9 cellular contexts compared by ENCODE assay signal in genomic region chr17:76584427-76585047, GRCh38. TPM values are rescaled to one million over a fixed set of nuclear protein-coding genes. Genes with fewer than 3 reads are reported as not detected.
DNase-seq lines count a peak whose midpoint lies in the region; ATAC-seq and TF ChIP-seq lines count a peak whose summit lies in the region.
"Had no signal": no experiment of that assay in that cellular context is flagged by ENCODE, and none has a peak within 500 bp of the region (broad histone marks: within the 10 kb centered on the region; RNA-seq: fewer than 3 reads in every experiment).

No MANE protein-coding gene starts in this region.

- H3K4me2 ChIP-seq in H9 (ENCODE audit: insufficient read depth, insufficient read length, low read length), result peak overlapping the region; percentile 67

- peaks cover 80% of the 10 kb centered on the region for H3K27me3 Mint-ChIP-seq in H9 (ENCODE audit: low read depth)
- peaks cover 66% of the 10 kb centered on the region for H3K27me3 Mint-ChIP-seq in activated naive CD8-positive, alpha-beta T cell treated with anti-CD3 and anti-CD28 coated beads, Interleukin-2, amount 10 ng/mL, durations not matched to agents 7 days and 5 days

- peaks cover 11% of the 10 kb centered on the region for H3K23me2 ChIP-seq in H9 (ENCODE audit: insufficient read length, low read depth, low read length, poor library complexity, severe bottlenecking)

- no peak for ATAC-seq in activated naive CD8-positive, alpha-beta T cell treated with anti-CD3 and anti-CD28 coated beads, Interleukin-2, amount 10 ng/mL, durations not matched to agents 7 days and 5 days (ENCODE audit: low read depth)

- no peak overlapping the region for H3K18ac ChIP-seq in H9 (ENCODE audit: insufficient read length, low read depth, low read length)

- DNase-seq in H9, result no peak
- DNase-seq in activated naive CD8-positive, alpha-beta T cell treated with anti-CD3 and anti-CD28 coated beads, Interleukin-2, amount 10 ng/mL, durations not matched to agents 7 days and 5 days, result no peak
- DNase-seq in cerebellar cortex (ENCODE audit: low spot score), result no peak
- DNase-seq in hepatic stellate cell (ENCODE audit: low spot score), result no peak
- DNase-seq in cerebellum (ENCODE audit: low spot score), result no peak
- DNase-seq in DMS79 (lab: John Stamatoyannopoulos, UW), result no peak
- DNase-seq: NCI-H748 treated with DMSO at 0.1 percent for 48 hours had no signal

- no peaks in the 10 kb centered on the region; the same call in 1 of the 2 replicates for H3K4me1 ChIP-seq in H9 (ENCODE audit: insufficient read depth, low read length)
- peaks cover 16 to 28% (median 26%) of the 10 kb centered on the region in 3 donors for H3K4me1 ChIP-seq in skeletal muscle tissue (ENCODE audit: control insufficient read depth in 3 of 3, insufficient read depth in 3 of 3, low read length in 3 of 3)

- no peak for TF ChIP-seq CTCF in H9 (conservative IDR thresholded peaks at IDR 0.05)

- H3K9ac ChIP-seq in H9 (ENCODE audit: extremely low read depth, insufficient read length, low read length) (no peak overlapping the region), skeletal muscle tissue (ENCODE audit: low read depth in 1 of 3, low read length in 3 of 3) (peak overlapping the region in 2 of 3 donors; percentile 74 to 88)

- no peaks in the 10 kb centered on the region for H3K36me3 ChIP-seq in skeletal muscle tissue (ENCODE audit: control insufficient read depth in 3 of 3, insufficient read depth in 3 of 3, low read length in 3 of 3)

- H3K23ac ChIP-seq in H9 (ENCODE audit: insufficient read length, low read depth, low read length), result no peak overlapping the region

- no peak overlapping the region for H4K8ac ChIP-seq in H9 (replicated peaks; ENCODE audit: insufficient read length, low read depth, low read length)

- no peak overlapping the region for H3K4ac ChIP-seq in H9 (ENCODE audit: low read depth, low read length)

- no peak overlapping the region for H2BK5ac ChIP-seq in H9 (ENCODE audit: insufficient read length, low read length)

- H2BK15ac ChIP-seq in H9 (ENCODE audit: low read depth, low read length), result no peak overlapping the region

- H3K79me1 ChIP-seq in H9 (ENCODE audit: insufficient read depth, low read depth, low read length, poor library complexity, severe bottlenecking), result no peaks in the 10 kb centered on the region

- H2BK20ac ChIP-seq in H9 (ENCODE audit: low read depth, low read length, poor library complexity, severe bottlenecking), result no peak overlapping the region

- peak overlapping the region; percentile 59 to 80 for H3K4me3 Mint-ChIP-seq in H9
- H3K4me3 Mint-ChIP-seq in activated naive CD8-positive, alpha-beta T cell treated with anti-CD3 and anti-CD28 coated beads, Interleukin-2, amount 10 ng/mL, durations not matched to agents 7 days and 5 days, result peak overlapping the region; percentile 65

- no peak overlapping the region for H2AFZ ChIP-seq in H9 (ENCODE audit: low read length)

- no peak overlapping the region for H2BK12ac ChIP-seq in H9 (ENCODE audit: insufficient read length, low read depth, low read length)

- H3T11ph ChIP-seq in H9 (ENCODE audit: low read length), result no peak overlapping the region

- no peak overlapping the region for H2AK5ac ChIP-seq in H9 (ENCODE audit: insufficient read length, low read length)

- H3K4me1 Mint-ChIP-seq in H9, result peaks cover 29 to 43% of the 10 kb centered on the region in 2 experiments
- H3K4me1 Mint-ChIP-seq in activated naive CD8-positive, alpha-beta T cell treated with anti-CD3 and anti-CD28 coated beads, Interleukin-2, amount 10 ng/mL, durations not matched to agents 7 days and 5 days, result peaks cover 5% of the 10 kb centered on the region

- H3K36me3 Mint-ChIP-seq in H9 (ENCODE audit: insufficient read depth in 1 of 3, low read depth in 3 of 3), result no peaks in the 10 kb centered on the region; a peak in 1 of 7 replicates
- no peaks in the 10 kb centered on the region for H3K36me3 Mint-ChIP-seq in activated naive CD8-positive, alpha-beta T cell treated with anti-CD3 and anti-CD28 coated beads, Interleukin-2, amount 10 ng/mL, durations not matched to agents 7 days and 5 days

- H3K27ac ChIP-seq in H9 (ENCODE audit: insufficient read length, low read depth, low read length) (no peak overlapping the region), skeletal muscle tissue (ENCODE audit: low read depth, low read length) (no peak overlapping the region)

- peak overlapping the region; percentile 56 for H3K4me3 ChIP-seq in iPS-18c (ENCODE audit: insufficient read depth, low read depth, low read length)
- H3K4me3 ChIP-seq in skeletal muscle tissue (ENCODE audit: low read length in 3 of 3), result peak overlapping the region; percentile 74 to 81 (median 77)

- peaks cover 2% of the 10 kb centered on the region for H4K20me1 ChIP-seq in H9 (ENCODE audit: control insufficient read depth, insufficient read depth, insufficient read length)

- H3K14ac ChIP-seq in H9 (ENCODE audit: insufficient read depth, low read length), result no peak overlapping the region; the same call in 1 of the 2 replicates

- no peaks in the 10 kb centered on the region for H3K79me2 ChIP-seq in H9 (ENCODE audit: insufficient read depth, low read length)

- no peaks in the 10 kb centered on the region for H3K9me3 ChIP-seq in H9 (ENCODE audit: control insufficient read depth, low read depth, low read length)
- H3K9me3 ChIP-seq in iPS-18c (ENCODE audit: control insufficient read depth, insufficient read depth, low read length), result no peaks in the 10 kb centered on the region
- H3K9me3 ChIP-seq in skeletal muscle tissue (ENCODE audit: control insufficient read depth in 3 of 3, low read length in 3 of 3), result no peaks in the 10 kb centered on the region

- H3K9me3 Mint-ChIP-seq in H9, result peaks cover 2 to 11% of the 10 kb centered on the region in 2 experiments; a peak in 3 of 5 replicates
- H3K9me3 Mint-ChIP-seq in activated naive CD8-positive, alpha-beta T cell treated with anti-CD3 and anti-CD28 coated beads, Interleukin-2, amount 10 ng/mL, durations not matched to agents 7 days and 5 days, result no peaks in the 10 kb centered on the region

- no peak overlapping the region for H3K56ac ChIP-seq in H9 (ENCODE audit: insufficient read length, low read depth, low read length)

- no peak overlapping the region for H4K91ac ChIP-seq in H9 (ENCODE audit: insufficient read length, low read depth, low read length)

- H4K5ac ChIP-seq in H9 (ENCODE audit: insufficient read length, low read depth, low read length), result no peak overlapping the region

- no peak overlapping the region for H3K27ac Mint-ChIP-seq in H9
- H3K27ac Mint-ChIP-seq in activated naive CD8-positive, alpha-beta T cell treated with anti-CD3 and anti-CD28 coated beads, Interleukin-2, amount 10 ng/mL, durations not matched to agents 7 days and 5 days, result no peak overlapping the region

- H3K27me3 ChIP-seq in H9 (ENCODE audit: insufficient read depth, low read length) (peaks cover 36% of the 10 kb centered on the region; the same call in 1 of the 2 replicates), skeletal muscle tissue (ENCODE audit: control insufficient read depth in 3 of 3, insufficient read depth in 3 of 3, low read length in 3 of 3) (peaks cover 7 to 23% (median 11%) of the 10 kb centered on the region in 3 donors)

- WGBS in H9 (ENCODE audit: extremely low coverage, insufficient read length, low lambda C conversion rate), result no CpG with 5 or more reads among the region's 18 CpGs

- no peak overlapping the region for H2BK120ac ChIP-seq in H9 (ENCODE audit: low read depth, low read length, poor library complexity, severe bottlenecking)

- POLR2A ChIA-PET in activated naive CD8-positive, alpha-beta T cell treated with anti-CD3 and anti-CD28 coated beads, Interleukin-2, amount 10 ng/mL, durations not matched to agents 7 days and 5 days (lab: Charles Lee), result interaction anchor here (1.6 kb wide), 1 partner anchor 27 kb away, joined by 5 read pairs; no protein-coding TSS in a partner anchor

RNA-seq across cellular contexts. Expression of gene ST6GALNAC2, which starts 1.1 kb away (rescaled TPM):
- total RNA-seq in H9 (2021) (0.37 and 0.46 TPM in 2 replicates), skeletal muscle tissue (2.6 TPM), cerebellum (0.54 TPM)
- 1 to 10 TPM; 3.4 to 3.9 TPM for total RNA-seq in activated naive CD8-positive, alpha-beta T cell treated with anti-CD3 and anti-CD28 coated beads, Interleukin-2, amount 10 ng/mL, durations not matched to agents 7 days and 5 days

RNA-seq across cellular contexts. Expression of gene PRCD, which starts 44.7 kb away (rescaled TPM):
- total RNA-seq in H9 (2021), result 0.42 and 0.46 TPM in 2 replicates
- total RNA-seq in activated naive CD8-positive, alpha-beta T cell treated with anti-CD3 and anti-CD28 coated beads, Interleukin-2, amount 10 ng/mL, durations not matched to agents 7 days and 5 days, result 1 to 10 TPM in 1 of 2 experiments, under 1 TPM in 1; 0.78 to 1.1 TPM
- total RNA-seq in skeletal muscle tissue, result 0.52 TPM
- total RNA-seq in cerebellum, result 5.7 TPM

RNA-seq across cellular contexts. Expression of gene CYGB, which starts 47.0 kb away (rescaled TPM):
- total RNA-seq in H9 (2021), result 2.4 and 2.8 TPM in 2 replicates
- total RNA-seq in activated naive CD8-positive, alpha-beta T cell treated with anti-CD3 and anti-CD28 coated beads, Interleukin-2, amount 10 ng/mL, durations not matched to agents 7 days and 5 days, result under 1 TPM in 1 of 2 experiments, not detected in 1; 0.37 TPM
- 8.9 TPM for total RNA-seq in skeletal muscle tissue
- total RNA-seq in cerebellum, result 5.6 TPM

RNA-seq across cellular contexts. Expression of gene ST6GALNAC1, which starts 59.0 kb away (rescaled TPM):
- total RNA-seq in H9 (2021), result not detected in 2 replicates
- not detected for total RNA-seq in activated naive CD8-positive, alpha-beta T cell treated with anti-CD3 and anti-CD28 coated beads, Interleukin-2, amount 10 ng/mL, durations not matched to agents 7 days and 5 days
- not detected for total RNA-seq in skeletal muscle tissue
- 0.36 TPM for total RNA-seq in cerebellum
